8 cellular contexts compared by ENCODE assay signal in genomic region chr1:169894424-169895145, GRCh38. TPM values are rescaled to one million over a fixed set of nuclear protein-coding genes. Genes with fewer than 3 reads are reported as not detected.
DNase-seq lines count a peak whose midpoint lies in the region; ATAC-seq, FAIRE-seq and TF ChIP-seq lines count a peak whose summit lies in the region.

No MANE protein-coding gene starts in this region.

- peaks cover 3% of the 10 kb centered on the region for H3K36me3 Mint-ChIP-seq in stimulated activated naive CD8-positive, alpha-beta T cell treated with anti-CD3 and anti-CD28 coated beads, Interleukin-15, Interleukin-2, amounts not matched to agents 100 ng/mL and 50 ng/mL, for 24 hours (ENCODE audit: low read depth)

- H3K4me3 Mint-ChIP-seq in stimulated activated naive CD8-positive, alpha-beta T cell treated with anti-CD3 and anti-CD28 coated beads, Interleukin-15, Interleukin-2, amounts not matched to agents 100 ng/mL and 50 ng/mL, for 24 hours = peak overlapping the region; percentile 86

- DNase-seq in stimulated activated naive CD8-positive, alpha-beta T cell treated with anti-CD3 and anti-CD28 coated beads, Interleukin-15, Interleukin-2, amounts not matched to agents 100 U/mL and 50 U/mL, for 24 hours = no peak
- DNase-seq in mesenchymal stem cell = no peak
- no peak for DNase-seq in stimulated activated CD4-positive, alpha-beta T cell treated with anti-CD3 and anti-CD28 coated beads, Interleukin-1b, Interleukin-23, amount 100 ng/mL, for 48 hours
- DNase-seq in GM12892 (ENCODE audit: insufficient read length) = no peak

- H3K4me1 Mint-ChIP-seq in stimulated activated naive CD8-positive, alpha-beta T cell treated with anti-CD3 and anti-CD28 coated beads, Interleukin-15, Interleukin-2, amounts not matched to agents 100 ng/mL and 50 ng/mL, for 24 hours (ENCODE audit: low read depth) = peaks cover 38% of the 10 kb centered on the region

- no peak overlapping the region for H3K14ac ChIP-seq in mesenchymal stem cell (ENCODE audit: low read length in 2 of 2)

- no peak overlapping the region for H2BK120ac ChIP-seq in mesenchymal stem cell (ENCODE audit: low read depth, low read length)

- H3K27me3 ChIP-seq in mesenchymal stem cell (ENCODE audit: control insufficient read depth in 1 of 2, insufficient read depth in 1 of 2, low read length in 2 of 2) = peaks cover 0 to 13% of the 10 kb centered on the region in 2 experiments

- no peak overlapping the region for H4K91ac ChIP-seq in mesenchymal stem cell (ENCODE audit: low read length)

- TF ChIP-seq POLR2A in GM12892 (IDR thresholded peaks at IDR 0.05; ENCODE audit: low read depth, low read length) = no peak

- peak overlapping the region in 1 of 2 experiments; percentile 89 for H3K4me3 ChIP-seq in mesenchymal stem cell (ENCODE audit: insufficient read depth in 1 of 2, low read depth in 1 of 2, low read length in 2 of 2)

- no peak overlapping the region for H2AK5ac ChIP-seq in mesenchymal stem cell (ENCODE audit: low read length, severe bottlenecking)

- H3K9ac ChIP-seq in mesenchymal stem cell (ENCODE audit: low read length) = peak overlapping the region; percentile 99

- H2BK15ac ChIP-seq in mesenchymal stem cell (ENCODE audit: low read depth, poor library complexity, severe bottlenecking) = no peak overlapping the region

- H3K4ac ChIP-seq in mesenchymal stem cell (ENCODE audit: low read depth in 1 of 2, low read length in 2 of 2) = peak overlapping the region; percentile 67 to 94

- 45% methylated on average over 15 of the region's 15 CpGs for WGBS in mesenchymal stem cell

- H3K9me3 ChIP-seq in mesenchymal stem cell (ENCODE audit: control insufficient read depth, low read length) = no peaks in the 10 kb centered on the region

- peak overlapping the region; percentile 54 to 64 for H3K18ac ChIP-seq in mesenchymal stem cell (ENCODE audit: low read depth in 1 of 2, low read length in 2 of 2)

- peak overlapping the region; percentile 46 for H3K4me2 ChIP-seq in mesenchymal stem cell (ENCODE audit: low read length, poor library complexity, severe bottlenecking)

- no peak overlapping the region for H2BK12ac ChIP-seq in mesenchymal stem cell (ENCODE audit: low read length in 2 of 2)

- H3K27ac ChIP-seq in angular gyrus (ENCODE audit: low read depth, low read length) = peak overlapping the region; percentile 99
- peak overlapping the region; percentile 7 for H3K27ac ChIP-seq in mesenchymal stem cell (ENCODE audit: low read length, poor library complexity, severe bottlenecking)

- no peak overlapping the region for H3K23ac ChIP-seq in mesenchymal stem cell (ENCODE audit: low read length in 2 of 2)

- no peak overlapping the region for H2BK5ac ChIP-seq in mesenchymal stem cell (ENCODE audit: low read depth, low read length, poor library complexity, severe bottlenecking)

- H3K9me3 Mint-ChIP-seq in stimulated activated naive CD8-positive, alpha-beta T cell treated with anti-CD3 and anti-CD28 coated beads, Interleukin-15, Interleukin-2, amounts not matched to agents 100 ng/mL and 50 ng/mL, for 24 hours = no peaks in the 10 kb centered on the region

- peaks cover 0 to 2% of the 10 kb centered on the region in 2 experiments for H3K36me3 ChIP-seq in mesenchymal stem cell (ENCODE audit: control insufficient read depth in 1 of 2, insufficient read depth in 2 of 2, low read depth in 1 of 2, low read length in 2 of 2)

- peak overlapping the region; percentile 100 for H3K27ac Mint-ChIP-seq in stimulated activated naive CD8-positive, alpha-beta T cell treated with anti-CD3 and anti-CD28 coated beads, Interleukin-15, Interleukin-2, amounts not matched to agents 100 ng/mL and 50 ng/mL, for 24 hours

- no peak for FAIRE-seq in GM12892 (lab: Jason Lieb, UNC)

- peaks cover 7% of the 10 kb centered on the region for H3K27me3 Mint-ChIP-seq in stimulated activated naive CD8-positive, alpha-beta T cell treated with anti-CD3 and anti-CD28 coated beads, Interleukin-15, Interleukin-2, amounts not matched to agents 100 ng/mL and 50 ng/mL, for 24 hours

- H3K4me1 ChIP-seq in mesenchymal stem cell (ENCODE audit: control insufficient read depth, insufficient read depth, low read depth, low read length) = peaks cover 3% of the 10 kb centered on the region

- ATAC-seq in stimulated activated naive CD8-positive, alpha-beta T cell treated with anti-CD3 and anti-CD28 coated beads, Interleukin-15, Interleukin-2, amounts not matched to agents 100 U/mL and 50 U/mL, for 24 hours = no peak
- ATAC-seq in GM18870 (IDR thresholded peaks at IDR 0.05; ENCODE audit: unreplicated experiment) (no peak), GM19328 (IDR thresholded peaks at IDR 0.05; ENCODE audit: unreplicated experiment) (no peak)

- peak overlapping the region; percentile 93 for H4K8ac ChIP-seq in mesenchymal stem cell (ENCODE audit: low read length)

- H3K79me1 ChIP-seq in mesenchymal stem cell (replicated peaks; ENCODE audit: low read length, poor library complexity, severe bottlenecking) = peaks cover 3% of the 10 kb centered on the region

- peak overlapping the region; percentile 92 for H2AFZ ChIP-seq in mesenchymal stem cell (ENCODE audit: low read depth, low read length)

RNA-seq across cellular contexts. Expression of gene SCYL3, which starts 0.9 kb away (rescaled TPM):
- polyA plus RNA-seq in mesenchymal stem cell (2013, experiment 1 of 2) = 3.4 TPM
- polyA plus RNA-seq in mesenchymal stem cell (2013, experiment 2 of 2) = 3.4 TPM
- polyA plus RNA-seq in GM12892 (2012; ENCODE audit: missing spikeins) = 6.8 TPM
